In genomic region chr21:34693192-34693810, GRCh38 we compare ENCODE assay signal across 8 cellular contexts. TPM values are rescaled to one million over a fixed set of nuclear protein-coding genes. Genes with fewer than 3 reads are reported as not detected.
DNase-seq lines count a peak whose midpoint lies in the region; ATAC-seq and TF ChIP-seq lines count a peak whose summit lies in the region.

No MANE protein-coding gene starts in this region.

- H3K27ac ChIP-seq in RWPE2 (ENCODE audit: poor library complexity, severe bottlenecking) = no peak overlapping the region

- BruUV-seq in MCF 10A (replicated peaks; lab: Mats Ljungman, UMichigan) = no TSS peak

- peak; percentile 87 for TF ChIP-seq CTCF in RWPE2 (IDR thresholded peaks at IDR 0.05; ENCODE audit: poor library complexity, severe bottlenecking)
- TF ChIP-seq CTCF in MCF 10A (IDR thresholded peaks at IDR 0.05; ENCODE audit: unreplicated experiment) = peak; percentile 77

- no peak overlapping the region for H3K27ac Mint-ChIP-seq in MCF 10A (ENCODE audit: low read depth, unreplicated experiment)

- ATAC-seq in RWPE2 (ENCODE audit: low read depth) = peak; percentile 63; the same call in 2 of the 3 replicates

- DNase-seq in NK-92 treated with Interleukin-12 subunit alpha and Interleukin-12 subunit beta, amount 100 ng/mL, for 24 hours (lab: John Stamatoyannopoulos, UW) = peak; percentile 3
- DNase-seq in NK-92 (lab: John Stamatoyannopoulos, UW; ENCODE audit: unreplicated experiment) (no peak), M059J (ENCODE audit: low read depth) (peak; percentile 75), RWPE2 (ENCODE audit: low spot score) (no peak), MCF 10A (ENCODE audit: unreplicated experiment) (peak; percentile 78), kidney tubule cell (ENCODE audit: low spot score) (peak; percentile 74), UCSD-AML1 (lab: John Stamatoyannopoulos, UW; ENCODE audit: unreplicated experiment) (no peak)
- peak; percentile 16 for DNase-seq in stimulated activated CD8-positive, alpha-beta memory T cell treated with anti-CD3 and anti-CD28 coated beads, Interleukin-12 subunit alpha, Interleukin-12 subunit beta, amount 100 ng/mL, for 24 hours (ENCODE audit: extremely low read depth)

- H3K4me1 ChIP-seq in RWPE2 (ENCODE audit: insufficient read depth, poor library complexity, severe bottlenecking) = no peaks in the 10 kb centered on the region

- H3K4me3 ChIP-seq in RWPE2 (ENCODE audit: severe bottlenecking) = no peak overlapping the region

- POLR2A ChIA-PET in MCF 10A (lab: Yijun Ruan, JAX) = interaction anchor here (0.6 to 7.8 kb wide), 11 partner anchors 15 to 1419 kb away, joined by 3 to 79 read pairs (median 3); no protein-coding TSS in a partner anchor

- H3K4me3 Mint-ChIP-seq in MCF 10A (ENCODE audit: unreplicated experiment) = no peak overlapping the region

- no peaks in the 10 kb centered on the region for H3K9me3 ChIP-seq in RWPE2 (ENCODE audit: severe bottlenecking)

- no peaks in the 10 kb centered on the region for H3K36me3 ChIP-seq in RWPE2 (ENCODE audit: low read depth)

- no peaks in the 10 kb centered on the region for H3K36me3 Mint-ChIP-seq in MCF 10A (ENCODE audit: insufficient read depth, unreplicated experiment)

- CTCF ChIA-PET in MCF 10A (lab: Yijun Ruan, JAX) = interaction anchor here (0.6 to 11.2 kb wide), 37 partner anchors 9 to 1330 kb away, joined by 3 to 78 read pairs (median 4); no protein-coding TSS in a partner anchor

- intact Hi-C loops in MCF 10A (cut with micrococcal nuclease) = loop anchor here (1.0 to 5.0 kb wide), 11 partner anchors 52 to 1335 kb away; partner anchors contain the start of gene RUNX1

- H3K9me3 Mint-ChIP-seq in MCF 10A (ENCODE audit: unreplicated experiment) = no peaks in the 10 kb centered on the region

- no peaks in the 10 kb centered on the region for H3K27me3 ChIP-seq in RWPE2 (ENCODE audit: insufficient read depth, poor library complexity, severe bottlenecking)

- H3K27me3 Mint-ChIP-seq in MCF 10A (ENCODE audit: insufficient read depth, unreplicated experiment) = no peaks in the 10 kb centered on the region

- H3K4me1 Mint-ChIP-seq in MCF 10A (ENCODE audit: insufficient read depth, unreplicated experiment) = no peaks in the 10 kb centered on the region

RNA-seq across cellular contexts. Expression of gene CLIC6, which starts 24.5 kb away (rescaled TPM):
- 0.02 and 0.25 TPM in 2 replicates for total RNA-seq in M059J (2014; rRNA removed; shearing (Covaris generic))
- total RNA-seq in MCF 10A (2022) = not detected in 2 replicates

Comparison
In these comparisons a context has a peak if more than half of its experiments do, and no peak if none do; other contexts are left out.
1. DNase-seq: peak in NK-92 treated with Interleukin-12 subunit alpha and Interleukin-12 subunit beta, amount 100 ng/mL, for 24 hours (single experiment), M059J (single experiment), MCF 10A (single experiment), kidney tubule cell (single experiment) and stimulated activated CD8-positive, alpha-beta memory T cell treated with anti-CD3 and anti-CD28 coated beads, Interleukin-12 subunit alpha, Interleukin-12 subunit beta, amount 100 ng/mL, for 24 hours (single experiment); none in NK-92 (single experiment), RWPE2 (single experiment) and UCSD-AML1 (single experiment).